11 cellular contexts compared by ENCODE assay signal in genomic region chr11:125428486-125429173, GRCh38.
DNase-seq lines count a peak whose midpoint lies in the region; ATAC-seq and TF ChIP-seq lines count a peak whose summit lies in the region.
"Had no signal": no experiment of that assay in that cellular context is flagged by ENCODE, and none has a peak within 500 bp of the region (broad histone marks: within the 10 kb centered on the region; RNA-seq: fewer than 3 reads in every experiment).

No MANE protein-coding gene starts in this region.

- RAD21 ChIA-PET in HCT116 (lab: Charles Lee; ENCODE audit: low non-redundant PET in 1 of 2, low total read pairs in 2 of 2, uncharacterized antibody in 2 of 2, unreplicated experiment in 2 of 2), result interaction anchor here in 1 of 2 experiments (1.1 kb wide), 1 partner anchor 338 kb away, joined by 4 read pairs; no protein-coding TSS in a partner anchor

- H3K9me3 ChIP-seq in HCT116 (ENCODE audit: control insufficient read depth in 1 of 2, insufficient read depth in 1 of 2, low read depth in 1 of 2, low read length in 2 of 2), result no peaks in the 10 kb centered on the region
- H3K9me3 ChIP-seq: testis had no signal

- POLR2A ChIA-PET in HCT116 (lab: Charles Lee), result no interaction called here

- DNase-seq in GM06990 (ENCODE audit: extremely low read depth, insufficient read length), result no peak
- DNase-seq in HCT116 (ENCODE audit: low read depth, low spot score), result no peak
- peak; percentile 34 for DNase-seq in UCSD-AML1 (lab: John Stamatoyannopoulos, UW; ENCODE audit: unreplicated experiment)
- DNase-seq in iPS-NIHi7 (ENCODE audit: extremely low spot score), result peak; percentile 32
- no peak for DNase-seq in NCI-H524 treated with DMSO at 0.1 percent for 48 hours (lab: John Stamatoyannopoulos, UW)
- DNase-seq in cerebellar cortex (ENCODE audit: low spot score), result no peak
- DNase-seq: NCI-H1417 treated with DMSO at 0.1 percent for 48 hours had no signal

- H3K4me3 ChIP-seq in GM06990 (replicated peaks; ENCODE audit: low read depth, low read length) (no peak overlapping the region), HCT116 (replicated peaks in 1 of 2; ENCODE audit: low read depth in 1 of 2, low read length in 2 of 2) (peak overlapping the region; percentile 18 to 22; a peak in 3 of 4 replicates)
- H3K4me3 ChIP-seq: testis had no signal

- H3K4me1 ChIP-seq in HCT116 (ENCODE audit: control insufficient read depth in 1 of 2, insufficient read depth in 2 of 2, low read length in 2 of 2), result peaks cover 4 to 17% of the 10 kb centered on the region in 2 experiments; a peak in 3 of 4 replicates
- H3K4me1 ChIP-seq: testis had no signal

- no peak overlapping the region for H3K27ac ChIP-seq in HCT116 (ENCODE audit: low read depth, low read length)
- H3K27ac ChIP-seq: testis had no signal

- intact Hi-C loops in HCT116 (cut with micrococcal nuclease), result loop anchor here (1.0 to 2.0 kb wide), 4 partner anchors 337 to 554 kb away; no protein-coding TSS in a partner anchor

- H3K9me2 ChIP-seq in HCT116 (ENCODE audit: insufficient read depth), result no peaks in the 10 kb centered on the region

- no peak overlapping the region for H3K9ac ChIP-seq in HCT116 (ENCODE audit: low read length)

- no peaks in the 10 kb centered on the region for H3K79me2 ChIP-seq in HCT116 (ENCODE audit: insufficient read depth, low read length)

- peak; percentile 61 for ATAC-seq in HCT116
- no peak for ATAC-seq in GM21786 (IDR thresholded peaks at IDR 0.05; ENCODE audit: unreplicated experiment)
- ATAC-seq in HG03045 (IDR thresholded peaks at IDR 0.05; ENCODE audit: unreplicated experiment), result no peak
- ATAC-seq: left colon had no signal

- peak; percentile 43 for TF ChIP-seq CTCF in GM06990 (IDR thresholded peaks at IDR 0.05; ENCODE audit: insufficient read depth, low read length, poor library complexity, severe bottlenecking)
- peak; percentile 30 to 63 (median 42); a peak in 4 of 6 replicates for TF ChIP-seq CTCF in HCT116 (IDR thresholded peaks at IDR 0.05 in 2 of 3, conservative IDR thresholded peaks at IDR 0.05 in 1 of 3; ENCODE audit: borderline replicate concordance in 1 of 3, insufficient read depth in 1 of 3, low read depth in 2 of 3, low read length in 2 of 3)

- TF ChIP-seq RAD21 in HCT116 (IDR thresholded peaks at IDR 0.05; ENCODE audit: low read depth), result no peak

- BruUV-seq in HCT116 (replicated peaks; lab: Mats Ljungman, UMichigan), result no TSS peak

- peak overlapping the region; percentile 23 for H2AFZ ChIP-seq in HCT116 (ENCODE audit: low read depth, low read length, poor library complexity, severe bottlenecking)

- no peak for TF ChIP-seq POLR2A in HCT116 (IDR thresholded peaks at IDR 0.05; ENCODE audit: borderline replicate concordance, extremely low read depth, insufficient read depth, insufficient read length)

- H3K36me3 ChIP-seq in GM06990 (ENCODE audit: control insufficient read depth, insufficient read depth, low read length) (no peaks in the 10 kb centered on the region), HCT116 (ENCODE audit: control insufficient read depth in 1 of 2, insufficient read depth in 2 of 2, low read length in 2 of 2) (no peaks in the 10 kb centered on the region)

- H3K4me2 ChIP-seq in HCT116 (ENCODE audit: low read length), result peak overlapping the region; percentile 62

- CTCF ChIA-PET in HCT116 (lab: Charles Lee), result interaction anchor here (0.7 to 3.1 kb wide), 20 partner anchors 10 to 615 kb away, joined by 3 to 36 read pairs (median 4); partner anchors contain the start of gene STT3A

- H3K27me3 ChIP-seq in GM06990 (replicated peaks; ENCODE audit: control insufficient read depth, insufficient read depth, low read length), result no peaks in the 10 kb centered on the region; the same call in 1 of the 2 replicates
- H3K27me3 ChIP-seq in HCT116 (ENCODE audit: insufficient read depth, low read length), result no peaks in the 10 kb centered on the region
- H3K27me3 ChIP-seq: testis had no signal

- H4K20me1 ChIP-seq in HCT116 (ENCODE audit: insufficient read depth), result no peaks in the 10 kb centered on the region

TF ChIP-seq in HCT116, 20 proteins besides CTCF, POLR2A, EP300 and RAD21:
- TF ChIP-seq ZFX (IDR thresholded peaks at IDR 0.05), result no peak
- TF ChIP-seq JUND (IDR thresholded peaks at IDR 0.05), result no peak
- no peak for TF ChIP-seq SP1 (IDR thresholded peaks at IDR 0.05; ENCODE audit: low read depth)
- peak; percentile 59; the same call in 1 of the 2 replicates for TF ChIP-seq CBX3 (IDR thresholded peaks at IDR 0.05; ENCODE audit: low read depth)

Comparison
In these comparisons a context has a peak if more than half of its experiments do, and no peak if none do; other contexts are left out.
1. DNase-seq: peak in UCSD-AML1 (single experiment) and iPS-NIHi7 (single experiment); none in GM06990 (single experiment), HCT116 (single experiment), NCI-H524 treated with DMSO at 0.1 percent for 48 hours (single experiment) and cerebellar cortex (single experiment).